Comparison of ENCODE assay signal across 8 cellular contexts in the genomic region with DNA sequence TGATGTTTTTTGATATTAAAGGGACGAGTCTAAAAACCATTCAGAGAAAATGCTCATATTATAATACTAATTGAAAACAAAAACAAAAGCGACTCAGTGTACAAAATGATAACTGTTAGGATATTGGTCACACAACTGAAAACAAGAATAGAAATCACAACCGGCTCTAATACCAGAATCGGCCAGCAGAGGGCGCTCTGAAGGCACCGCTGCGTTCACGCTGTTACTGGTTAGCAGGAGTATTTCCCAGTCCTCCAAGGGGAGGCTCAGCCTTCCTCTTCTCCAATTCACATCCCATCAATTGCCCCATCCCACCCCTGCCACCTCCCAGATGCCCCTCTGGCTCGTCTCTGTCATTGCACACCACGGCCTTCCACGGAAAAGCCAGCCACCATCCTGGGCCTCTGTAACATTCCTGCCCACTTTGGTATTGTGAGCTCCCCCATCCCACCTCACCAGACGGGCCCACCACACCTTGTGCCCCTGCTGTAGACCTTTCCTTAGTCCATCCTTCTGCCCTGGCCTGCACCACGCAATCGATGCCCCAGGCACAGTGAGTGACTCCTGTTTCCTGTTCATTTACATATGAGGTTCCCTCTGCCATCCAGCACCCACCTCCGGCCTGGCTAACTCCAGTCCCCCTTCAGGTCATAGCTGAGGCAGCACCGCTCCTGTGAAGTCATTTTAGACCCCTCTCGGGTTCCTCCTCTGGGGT. TPM values are rescaled to one million over a fixed set of nuclear protein-coding genes. Genes with fewer than 3 reads are reported as not detected.
DNase-seq lines count a peak whose midpoint lies in the region; ATAC-seq and TF ChIP-seq lines count a peak whose summit lies in the region.

No MANE protein-coding gene starts in this region.

- H2BK120ac ChIP-seq in neuronal stem cell (ENCODE audit: low read depth, low read length): no peak overlapping the region

- in situ Hi-C loops in Panc1 (cut with HindIII; ENCODE audit: low pct_unique_long_range_greater_than_20kb, low sequenced_read_pairs): no loop called here

- H2AFZ ChIP-seq in neuronal stem cell (ENCODE audit: low read length): no peak overlapping the region

- no TSS peak for BruUV-seq in Panc1 (replicated peaks; lab: Mats Ljungman, UMichigan)

- intact Hi-C loops in Panc1 (cut with micrococcal nuclease; ENCODE audit: unreplicated experiment): loop anchor here (1.0 kb wide), 1 partner anchor 61 kb away; no protein-coding TSS in a partner anchor
- intact Hi-C loops in activated T-helper 1 cell treated with anti-CD3 and anti-CD28 coated beads, Interleukin-12 subunit alpha, Interleukin-12 subunit beta, Interleukin-2, Interleukin-4 antibody, amounts not matched to agents 30 ng/mL and 10 ng/mL and 1 ng/mL, durations not matched to agents 14 hours and 24 hours and 36 hours (cut with micrococcal nuclease): loop anchor here (1.0 kb wide), 2 partner anchors 17 to 62 kb away; no protein-coding TSS in a partner anchor

- CTCF ChIA-PET in Panc1 (lab: Charles Lee): interaction anchor here (0.6 to 3.0 kb wide), 5 partner anchors 23 to 65 kb away, joined by 6 to 19 read pairs (median 7); a partner anchor contains a TSS

- H3K4me1 Mint-ChIP-seq in activated T-helper 1 cell treated with anti-CD3 and anti-CD28 coated beads, Interleukin-12 subunit alpha, Interleukin-12 subunit beta, Interleukin-2, Interleukin-4 antibody, amounts not matched to agents 30 ng/mL and 10 ng/mL and 1 ng/mL, durations not matched to agents 14 hours and 24 hours and 36 hours (ENCODE audit: low read depth): no peaks in the 10 kb centered on the region

- peak overlapping the region; percentile 77 for H2AK5ac ChIP-seq in neuronal stem cell (ENCODE audit: low read depth, low read length)

- no peak overlapping the region for H2BK5ac ChIP-seq in neuronal stem cell (ENCODE audit: low read length)

- no peaks in the 10 kb centered on the region for H3K9me3 Mint-ChIP-seq in activated T-helper 1 cell treated with anti-CD3 and anti-CD28 coated beads, Interleukin-12 subunit alpha, Interleukin-12 subunit beta, Interleukin-2, Interleukin-4 antibody, amounts not matched to agents 30 ng/mL and 10 ng/mL and 1 ng/mL, durations not matched to agents 14 hours and 24 hours and 36 hours

- H2BK15ac ChIP-seq in neuronal stem cell (ENCODE audit: low read length): peak overlapping the region; percentile 47

- H3K79me1 ChIP-seq in neuronal stem cell (ENCODE audit: low read depth, low read length): no peaks in the 10 kb centered on the region

- no peak overlapping the region for H3K4me3 ChIP-seq in Panc1 (ENCODE audit: low read depth in 2 of 2, low read length in 2 of 2)
- no peak overlapping the region for H3K4me3 ChIP-seq in fibroblast of pulmonary artery (replicated peaks; ENCODE audit: low read depth, low read length)
- H3K4me3 ChIP-seq in neuronal stem cell (ENCODE audit: low read length in 2 of 2): no peak overlapping the region

- no peak overlapping the region for H3K23ac ChIP-seq in neuronal stem cell (ENCODE audit: low read depth, low read length, poor library complexity)

- peak; percentile 89 for TF ChIP-seq CTCF in Panc1 (IDR thresholded peaks at IDR 0.05)
- peak; percentile 89 for TF ChIP-seq CTCF in fibroblast of pulmonary artery (IDR thresholded peaks at IDR 0.05; ENCODE audit: low read length, missing control alignments)

- H4K8ac ChIP-seq in neuronal stem cell (ENCODE audit: low read depth, low read length): no peak overlapping the region

- no peak overlapping the region for H4K91ac ChIP-seq in neuronal stem cell (ENCODE audit: low read depth, low read length, poor library complexity)

- H3K27ac ChIP-seq in Panc1 (ENCODE audit: low read length) (no peak overlapping the region), neuronal stem cell (replicated peaks; ENCODE audit: low read length) (no peak overlapping the region)

- H3K9me3 ChIP-seq in Panc1 (ENCODE audit: control insufficient read depth, insufficient read depth, low read depth, low read length): no peaks in the 10 kb centered on the region
- H3K9me3 ChIP-seq in neuronal stem cell (replicated peaks in 1 of 2; ENCODE audit: control insufficient read depth in 2 of 2, insufficient read depth in 1 of 2, low read depth in 1 of 2, low read length in 2 of 2): peaks cover 1 to 11% of the 10 kb centered on the region in 2 donors

- peak overlapping the region; percentile 61 for H3K18ac ChIP-seq in neuronal stem cell (ENCODE audit: low read length)

- no peak overlapping the region for H2BK12ac ChIP-seq in neuronal stem cell (ENCODE audit: low read length)

- ATAC-seq in HG03378 (IDR thresholded peaks at IDR 0.05; ENCODE audit: unreplicated experiment) (peak; percentile 49), Panc1 (peak; percentile 62), GM21786 (IDR thresholded peaks at IDR 0.05; ENCODE audit: unreplicated experiment) (no peak)

- no peak overlapping the region for H3K4me2 ChIP-seq in neuronal stem cell (ENCODE audit: insufficient read depth, low read length, poor library complexity, severe bottlenecking)

- H3K4ac ChIP-seq in neuronal stem cell (ENCODE audit: low read length): no peak overlapping the region

- no peaks in the 10 kb centered on the region for H3K27me3 ChIP-seq in Panc1 (ENCODE audit: control insufficient read depth, insufficient read depth, low read length)
- no peaks in the 10 kb centered on the region for H3K27me3 ChIP-seq in neuronal stem cell (ENCODE audit: control insufficient read depth in 3 of 3, insufficient read depth in 3 of 3, low read depth in 1 of 3, low read length in 3 of 3)

- no peaks in the 10 kb centered on the region for H3K36me3 ChIP-seq in Panc1 (ENCODE audit: control insufficient read depth, insufficient read depth, low read length)
- no peaks in the 10 kb centered on the region for H3K36me3 ChIP-seq in neuronal stem cell (replicated peaks in 1 of 2; ENCODE audit: control insufficient read depth in 2 of 2, insufficient read depth in 2 of 2, low read length in 2 of 2)

- H3K36me3 Mint-ChIP-seq in activated T-helper 1 cell treated with anti-CD3 and anti-CD28 coated beads, Interleukin-12 subunit alpha, Interleukin-12 subunit beta, Interleukin-2, Interleukin-4 antibody, amounts not matched to agents 30 ng/mL and 10 ng/mL and 1 ng/mL, durations not matched to agents 14 hours and 24 hours and 36 hours (ENCODE audit: low read depth): no peaks in the 10 kb centered on the region

- peak overlapping the region; percentile 1 for H3K27ac Mint-ChIP-seq in activated T-helper 1 cell treated with anti-CD3 and anti-CD28 coated beads, Interleukin-12 subunit alpha, Interleukin-12 subunit beta, Interleukin-2, Interleukin-4 antibody, amounts not matched to agents 30 ng/mL and 10 ng/mL and 1 ng/mL, durations not matched to agents 14 hours and 24 hours and 36 hours

- no peak overlapping the region for H3K9ac ChIP-seq in neuronal stem cell (ENCODE audit: low read depth, low read length, poor library complexity)

- DNase-seq in ELR (ENCODE audit: low read depth) (peak; percentile 70), Panc1 (ENCODE audit: low read depth, low spot score) (no peak), fibroblast of pulmonary artery (ENCODE audit: low read depth) (peak; percentile 82), neuronal stem cell (ENCODE audit: low spot score) (peak; percentile 71), stromal cell of bone marrow (ENCODE audit: low read depth) (peak; percentile 36)
- DNase-seq in activated T-helper 1 cell treated with anti-CD3 and anti-CD28 coated beads, Interleukin-12 subunit alpha, Interleukin-12 subunit beta, Interleukin-2, Interleukin-4 antibody, amounts not matched to agents 30 ng/mL and 10 ng/mL and 1 ng/mL, durations not matched to agents 14 hours and 24 hours and 36 hours (ENCODE audit: low spot score): peak; percentile 55

- H3K4me3 Mint-ChIP-seq in activated T-helper 1 cell treated with anti-CD3 and anti-CD28 coated beads, Interleukin-12 subunit alpha, Interleukin-12 subunit beta, Interleukin-2, Interleukin-4 antibody, amounts not matched to agents 30 ng/mL and 10 ng/mL and 1 ng/mL, durations not matched to agents 14 hours and 24 hours and 36 hours: no peak overlapping the region

- H3K4me1 ChIP-seq in Panc1 (ENCODE audit: control insufficient read depth, insufficient read depth, low read length) (peaks cover 3% of the 10 kb centered on the region; the same call in 1 of the 2 replicates), neuronal stem cell (ENCODE audit: control insufficient read depth in 2 of 2, insufficient read depth in 1 of 2, low read depth in 1 of 2, low read length in 2 of 2) (peaks cover 11 to 16% of the 10 kb centered on the region in 2 donors)

- peaks cover 3% of the 10 kb centered on the region for H3K27me3 Mint-ChIP-seq in activated T-helper 1 cell treated with anti-CD3 and anti-CD28 coated beads, Interleukin-12 subunit alpha, Interleukin-12 subunit beta, Interleukin-2, Interleukin-4 antibody, amounts not matched to agents 30 ng/mL and 10 ng/mL and 1 ng/mL, durations not matched to agents 14 hours and 24 hours and 36 hours (ENCODE audit: insufficient read depth)

- no peak overlapping the region for H3K14ac ChIP-seq in neuronal stem cell (ENCODE audit: low read length)

- WGBS in neuronal stem cell (ENCODE audit: extremely low coverage in 2 of 2, insufficient read length in 2 of 2, insufficient replicate concordance in 1 of 2), 2 donors: no CpG with 5 or more reads among the region's 17 CpGs

- POLR2A ChIA-PET in Panc1 (lab: Charles Lee): no interaction called here

RNA-seq across cellular contexts. Expression of a gene that starts 8.5 kb away (rescaled TPM):
- 0.08 TPM for total RNA-seq in Panc1 (2021; ENCODE audit: unreplicated experiment)
- 0.25 TPM for polyA plus RNA-seq in Panc1 (2012; ENCODE audit: insufficient read length)
- total RNA-seq in activated T-helper 1 cell treated with anti-CD3 and anti-CD28 coated beads, Interleukin-12 subunit alpha, Interleukin-12 subunit beta, Interleukin-2, Interleukin-4 antibody, amounts not matched to agents 30 ng/mL and 10 ng/mL and 1 ng/mL, durations not matched to agents 14 hours and 24 hours and 36 hours: not detected in 2 replicates
- polyA plus RNA-seq in neuronal stem cell (2013, experiment 1 of 2): 2.1 TPM
- polyA plus RNA-seq in neuronal stem cell (2013, experiment 2 of 2): 2.0 TPM

RNA-seq across cellular contexts. Expression of a gene that starts 31.7 kb away (rescaled TPM):
- total RNA-seq in Panc1 (2021; ENCODE audit: unreplicated experiment): 3.2 TPM
- polyA plus RNA-seq in Panc1 (2012; ENCODE audit: insufficient read length): 3.3 TPM
- total RNA-seq in activated T-helper 1 cell treated with anti-CD3 and anti-CD28 coated beads, Interleukin-12 subunit alpha, Interleukin-12 subunit beta, Interleukin-2, Interleukin-4 antibody, amounts not matched to agents 30 ng/mL and 10 ng/mL and 1 ng/mL, durations not matched to agents 14 hours and 24 hours and 36 hours: not detected in 2 replicates
- 6.1 TPM for polyA plus RNA-seq in neuronal stem cell (2013, experiment 1 of 2)
- 5.8 TPM for polyA plus RNA-seq in neuronal stem cell (2013, experiment 2 of 2)
